In the genomic region with DNA sequence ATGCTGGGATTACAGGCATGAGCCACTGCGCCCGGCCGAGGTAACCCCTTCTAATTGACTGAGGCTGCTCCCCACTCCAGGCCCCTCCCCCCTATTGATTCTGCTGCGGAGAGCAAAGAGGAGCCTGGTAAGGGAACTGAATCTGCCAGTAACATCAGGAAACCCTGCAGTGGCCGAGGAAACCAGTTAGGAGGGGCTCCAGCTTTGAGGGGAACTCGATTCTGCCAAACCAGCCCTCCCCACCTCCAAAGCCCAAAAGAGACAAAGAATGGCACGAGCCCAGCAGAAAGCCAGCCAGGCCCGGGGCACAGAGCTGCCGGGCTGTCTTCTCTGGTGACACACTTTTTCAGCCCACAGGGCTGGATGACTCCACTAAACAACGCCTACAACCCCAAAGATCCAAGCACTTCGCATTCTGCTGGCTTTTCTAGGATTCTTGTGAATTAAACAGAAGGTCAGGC, we compare ENCODE assay signal across 10 cellular contexts. TPM values are rescaled to one million over a fixed set of nuclear protein-coding genes. Genes with fewer than 3 reads are reported as not detected.
DNase-seq lines count a peak whose midpoint lies in the region; ATAC-seq and TF ChIP-seq lines count a peak whose summit lies in the region.
"Had no signal": no experiment of that assay in that cellular context is flagged by ENCODE, and none has a peak within 500 bp of the region (broad histone marks: within the 10 kb centered on the region; RNA-seq: fewer than 3 reads in every experiment).

No MANE protein-coding gene starts in this region.

- ATAC-seq in GM23338 (peak; percentile 75), sciatic nerve (peak; percentile 36), HG02840 (IDR thresholded peaks at IDR 0.05; ENCODE audit: low FRiP score, unreplicated experiment) (no peak), HG02588 (IDR thresholded peaks at IDR 0.05; ENCODE audit: unreplicated experiment) (no peak), HG02981 (IDR thresholded peaks at IDR 0.05; ENCODE audit: unreplicated experiment) (no peak)

- no peaks in the 10 kb centered on the region for H3K9me2 ChIP-seq in GM23338 (ENCODE audit: insufficient read depth)

- no peak overlapping the region; the same call in 2 of the 3 replicates for H3K4me3 Mint-ChIP-seq in GM23338
- H3K4me3 Mint-ChIP-seq: T-helper 1 cell treated with Interleukin-12 subunit alpha and Interleukin-12 subunit beta and Interleukin-4 antibody, amounts not matched to agents 30 μg/mL and 1 μg/mL, for 36 hours had no signal

- no peaks in the 10 kb centered on the region for H3F3A ChIP-seq in GM23338 (replicated peaks; ENCODE audit: low read depth)

- DNase-seq in GM23338 (ENCODE audit: low spot score) = no peak
- peak; percentile 55 for DNase-seq in inferior parietal cortex (ENCODE audit: extremely low spot score)
- no peak for DNase-seq in sciatic nerve (ENCODE audit: low spot score)
- DNase-seq in NCI-H1105 treated with DMSO at 0.1 percent for 48 hours (lab: John Stamatoyannopoulos, UW) = no peak
- DNase-seq: activated effector memory CD4-positive, alpha-beta T cell treated with Interleukin-2 at 50 U/mL for 16 hours had no signal

- H2AFZ ChIP-seq in GM23338 = no peak overlapping the region

- H3K27ac Mint-ChIP-seq in GM23338 = 0 out of 2 replicates have a peak overlapping the region, but pooled peaks have one; percentile 61
- H3K27ac Mint-ChIP-seq: T-helper 1 cell treated with Interleukin-12 subunit alpha and Interleukin-12 subunit beta and Interleukin-4 antibody, amounts not matched to agents 30 μg/mL and 1 μg/mL, for 36 hours had no signal

- no peaks in the 10 kb centered on the region for H3K79me2 ChIP-seq in GM23338 (replicated peaks; ENCODE audit: insufficient read depth)

- H3K4me3 ChIP-seq in GM23338 = no peak overlapping the region

- peaks cover 31% of the 10 kb centered on the region for H3K9me3 Mint-ChIP-seq in GM23338

- no peaks in the 10 kb centered on the region for H3K27me3 ChIP-seq in GM23338 (ENCODE audit: insufficient read depth)

- no peak for TF ChIP-seq CTCF in GM23338 (conservative IDR thresholded peaks at IDR 0.05; ENCODE audit: low read depth in 2 of 2)

- H3K27ac ChIP-seq in GM23338 (ENCODE audit: low read depth) = no peak overlapping the region
- H3K27ac ChIP-seq in angular gyrus (ENCODE audit: low read depth, low read length) = peak overlapping the region; percentile 64

- no peaks in the 10 kb centered on the region; the same call in 1 of the 2 replicates for H3K4me1 ChIP-seq in GM23338 (ENCODE audit: insufficient read depth)

- intact Hi-C loops in sciatic nerve (cut with DNase I) = no loop called here

- H4K20me1 ChIP-seq in GM23338 (replicated peaks; ENCODE audit: insufficient read depth) = no peaks in the 10 kb centered on the region

- no peaks in the 10 kb centered on the region for H3K36me3 ChIP-seq in GM23338 (ENCODE audit: insufficient read depth)

- peaks cover 23% of the 10 kb centered on the region for H3K36me3 Mint-ChIP-seq in GM23338 (ENCODE audit: low read depth)

- H3K27me3 Mint-ChIP-seq in GM23338 (ENCODE audit: insufficient read depth, low read depth, poor library complexity) = peaks cover 4% of the 10 kb centered on the region

- H3K4me2 ChIP-seq in GM23338 = peak overlapping the region; percentile 48; the same call in 1 of the 2 replicates

- peaks cover 14% of the 10 kb centered on the region for H3K4me1 Mint-ChIP-seq in GM23338

TF ChIP-seq in GM23338, 12 proteins besides CTCF, POLR2A, EP300 and RAD21:
- TF ChIP-seq STAT1 (IDR thresholded peaks at IDR 0.05; ENCODE audit: unreplicated experiment) = no peak

RNA-seq across cellular contexts. Expression of gene ACAD9, which starts 15.0 kb away (rescaled TPM):
- total RNA-seq in GM23338 (2014; rRNA removed; shearing (Covaris generic)) = 27.5 and 36.4 TPM in 2 replicates
- 21.2 and 23.7 TPM in 2 replicates for polyA plus RNA-seq in GM23338 (2016; fragmentation: Nextera tagmentation; extraction: Ambion mirVana)
- total RNA-seq in sciatic nerve = 54.0 TPM

Comparison
In these comparisons a context has a peak if more than half of its experiments do, and no peak if none do; other contexts are left out.
1. ATAC-seq: peak in GM23338 (single experiment) and sciatic nerve (single experiment); none in HG02840 (single experiment), HG02588 (single experiment) and HG02981 (single experiment).